17 cellular contexts compared by ENCODE assay signal in genomic region chr16:68381363-68381724, GRCh38.
"Had no signal": no experiment of that assay in that cellular context is flagged by ENCODE, and none has a peak within 500 bp of the region (broad histone marks: within the 10 kb centered on the region; RNA-seq: fewer than 3 reads in every experiment).

No MANE protein-coding gene starts in this region.

- H3K9me3 Mint-ChIP-seq: activated naive CD8-positive, alpha-beta T cell treated with anti-CD3 and anti-CD28 coated beads, Interleukin-2, amount 10 ng/mL, durations not matched to agents 7 days and 5 days; activated T-cell treated with anti-CD3 and anti-CD28 coated beads, Interleukin-2, amount 50 U/mL, for 24 hours; nephron; T-helper 2 cell treated with Interferon-gamma antibody and Interleukin-4, amounts not matched to agents 5 μg/mL and 100 μg/mL, for 36 hours had no signal

- H3K27ac Mint-ChIP-seq: activated CD8-positive, alpha-beta memory T cell treated with anti-CD3 and anti-CD28 coated beads, Interleukin-2, amount 10 ng/mL, durations not matched to agents 7 days and 5 days; activated naive CD8-positive, alpha-beta T cell treated with anti-CD3 and anti-CD28 coated beads, Interleukin-2, amount 10 ng/mL, durations not matched to agents 7 days and 5 days; activated T-cell treated with anti-CD3 and anti-CD28 coated beads, Interleukin-2, amount 50 U/mL, for 24 hours; nephron; T-helper 2 cell treated with Interferon-gamma antibody and Interleukin-4, amounts not matched to agents 5 μg/mL and 100 μg/mL, for 36 hours had no signal

- ATAC-seq: activated CD8-positive, alpha-beta memory T cell treated with anti-CD3 and anti-CD28 coated beads, Interleukin-2, amount 10 ng/mL, durations not matched to agents 7 days and 5 days; heart left ventricle had no signal

- H3K4me3 Mint-ChIP-seq: activated CD8-positive, alpha-beta memory T cell treated with anti-CD3 and anti-CD28 coated beads, Interleukin-2, amount 10 ng/mL, durations not matched to agents 7 days and 5 days; activated naive CD8-positive, alpha-beta T cell treated with anti-CD3 and anti-CD28 coated beads, Interleukin-2, amount 10 ng/mL, durations not matched to agents 7 days and 5 days; activated T-cell treated with anti-CD3 and anti-CD28 coated beads, Interleukin-2, amount 50 U/mL, for 24 hours; nephron; T-helper 2 cell treated with Interferon-gamma antibody and Interleukin-4, amounts not matched to agents 5 μg/mL and 100 μg/mL, for 36 hours had no signal

- H3K4me3 ChIP-seq: heart left ventricle, left ventricle myocardium inferior, sigmoid colon had no signal

- DNase-seq: activated CD4-positive, alpha-beta T cell treated with anti-CD3 and anti-CD28 coated beads for 1 hour; activated CD4-positive, alpha-beta T cell treated with anti-CD3 and anti-CD28 coated beads, Interleukin-2, amount 50 U/mL, for 48 hours; activated CD8-positive, alpha-beta memory T cell treated with anti-CD3 and anti-CD28 coated beads, Interleukin-2, amount 10 ng/mL, durations not matched to agents 7 days and 5 days; activated naive CD8-positive, alpha-beta T cell treated with anti-CD3 and anti-CD28 coated beads, Interleukin-2, amount 10 ng/mL, durations not matched to agents 7 days and 5 days; activated T-cell treated with anti-CD3 and anti-CD28 coated beads, Interleukin-2, amount 50 U/mL, for 24 hours; effector CD8-positive, alpha-beta T cell; foreskin melanocyte; islet precursor cell; left ventricle myocardium inferior; mesenchymal stem cell; sigmoid colon; stimulated activated naive CD8-positive, alpha-beta T cell treated with anti-CD3 and anti-CD28 coated beads, Interleukin-15, Interleukin-2, amounts not matched to agents 100 U/mL and 50 U/mL, for 24 hours had no signal

- H3K9me3 ChIP-seq: heart left ventricle, left ventricle myocardium inferior, sigmoid colon had no signal

- H3K27me3 Mint-ChIP-seq: activated T-cell treated with anti-CD3 and anti-CD28 coated beads, Interleukin-2, amount 50 U/mL, for 24 hours had no signal

- H3K27me3 ChIP-seq: heart left ventricle, sigmoid colon had no signal

- H3K36me3 Mint-ChIP-seq: activated CD8-positive, alpha-beta memory T cell treated with anti-CD3 and anti-CD28 coated beads, Interleukin-2, amount 10 ng/mL, durations not matched to agents 7 days and 5 days; activated naive CD8-positive, alpha-beta T cell treated with anti-CD3 and anti-CD28 coated beads, Interleukin-2, amount 10 ng/mL, durations not matched to agents 7 days and 5 days had no signal

- H3K36me3 ChIP-seq: heart left ventricle, left ventricle myocardium inferior, sigmoid colon had no signal

- H3K4me1 ChIP-seq: heart left ventricle, left ventricle myocardium inferior, sigmoid colon had no signal

- H3K27ac ChIP-seq: heart left ventricle, left ventricle myocardium inferior, sigmoid colon had no signal

- FAIRE-seq: bronchial epithelial cell, colon had no signal
